2 cellular contexts compared by ENCODE assay signal in genomic region chr10:133422223-133422820, GRCh38.
TF ChIP-seq lines count a peak whose summit lies in the region.

No MANE protein-coding gene starts in this region.

TF ChIP-seq in SK-N-SH, 30 proteins besides CTCF, POLR2A, EP300 and RAD21 (continued from another document):
- TF ChIP-seq PBX3 (IDR thresholded peaks at IDR 0.05), result no peak
- no peak for TF ChIP-seq NRF1 (IDR thresholded peaks at IDR 0.05; ENCODE audit: low read depth, low read length)
- TF ChIP-seq RXRA (IDR thresholded peaks at IDR 0.05; ENCODE audit: borderline replicate concordance, low read depth), result no peak
- TF ChIP-seq EZH2phosphoT487 (IDR thresholded peaks at IDR 0.05; ENCODE audit: borderline replicate concordance, low read depth), result no peak

TF ChIP-seq in SK-N-SH treated with all-trans-retinoic acid at 6 μM for 48 hours, 23 proteins besides CTCF, POLR2A, EP300 and RAD21 (continued from another document):
- TF ChIP-seq TOX (CRISPR knock-in tag; IDR thresholded peaks at IDR 0.05; ENCODE audit: borderline replicate concordance) (no peak), ZC3H10 (CRISPR knock-in tag; IDR thresholded peaks at IDR 0.05) (no peak), ZNF70 (CRISPR knock-in tag; IDR thresholded peaks at IDR 0.05) (no peak), ISL1 (CRISPR knock-in tag; IDR thresholded peaks at IDR 0.05) (no peak), ESRRG (CRISPR knock-in tag; IDR thresholded peaks at IDR 0.05) (no peak), OSR1 (CRISPR knock-in tag; IDR thresholded peaks at IDR 0.05) (no peak), BACH2 (CRISPR knock-in tag; IDR thresholded peaks at IDR 0.05; ENCODE audit: borderline replicate concordance) (no peak), SNAI2 (CRISPR knock-in tag; IDR thresholded peaks at IDR 0.05) (no peak), ZNF8 (CRISPR knock-in tag; IDR thresholded peaks at IDR 0.05) (no peak), CREB5 (CRISPR knock-in tag; IDR thresholded peaks at IDR 0.05; ENCODE audit: low read depth) (no peak), TSHZ2 (CRISPR knock-in tag; IDR thresholded peaks at IDR 0.05) (no peak)
